13 cellular contexts compared by ENCODE assay signal in genomic region chr12:52019123-52019770, GRCh38. TPM values are rescaled to one million over a fixed set of nuclear protein-coding genes. Genes with fewer than 3 reads are reported as not detected.
DNase-seq lines count a peak whose midpoint lies in the region; ATAC-seq, FAIRE-seq and TF ChIP-seq lines count a peak whose summit lies in the region.
"Had no signal": no experiment of that assay in that cellular context is flagged by ENCODE, and none has a peak within 500 bp of the region (broad histone marks: within the 10 kb centered on the region; RNA-seq: fewer than 3 reads in every experiment).

No MANE protein-coding gene starts in this region.

- ATAC-seq in K562 (no peak), GM19463 (IDR thresholded peaks at IDR 0.05; ENCODE audit: unreplicated experiment) (no peak)
- ATAC-seq: activated CD4-positive, CD25-positive, alpha-beta regulatory T cell treated with anti-CD3 and anti-CD28 coated beads, Interleukin-2, amount 50 U/mL, for 24 hours had no signal

- BruUV-seq in K562 (replicated peaks; lab: Mats Ljungman, UMichigan) = no TSS peak

- H3K36me3 ChIP-seq in BLaER1 treated with 17β-estradiol and CSF1 and Interleukin-3, amounts not matched to agents 10 nM and 100 nM = peaks cover 4 to 20% (median 11%) of the 10 kb centered on the region in 11 experiments; a peak in 21 of 22 replicates
- H3K36me3 ChIP-seq in K562 (ENCODE audit: control insufficient read depth, insufficient read depth, low read length) = no peaks in the 10 kb centered on the region
- peaks cover 0 to 16% (median 13%) of the 10 kb centered on the region in 4 donors for H3K36me3 ChIP-seq in esophagus muscularis mucosa
- no peaks in the 10 kb centered on the region for H3K36me3 ChIP-seq in tibial artery

- no peaks in the 10 kb centered on the region for H3K27me3 ChIP-seq in BLaER1 treated with 17β-estradiol and CSF1 and Interleukin-3, amounts not matched to agents 10 nM and 100 nM
- H3K27me3 ChIP-seq in K562 (ENCODE audit: control insufficient read depth in 2 of 2, insufficient read depth in 2 of 2, low read length in 2 of 2) = no peaks in the 10 kb centered on the region; a peak in 1 of 5 replicates
- H3K27me3 ChIP-seq in esophagus muscularis mucosa = no peaks in the 10 kb centered on the region
- H3K27me3 ChIP-seq in tibial artery = peaks cover 0 to 39% of the 10 kb centered on the region in 2 donors
- H3K27me3 ChIP-seq: suprapubic skin had no signal

- TF ChIP-seq EP300 in K562 (IDR thresholded peaks at IDR 0.05; ENCODE audit: low read length) = no peak
- TF ChIP-seq EP300 in esophagus muscularis mucosa (IDR thresholded peaks at IDR 0.05) = no peak

- no peaks in the 10 kb centered on the region for H3K79me2 ChIP-seq in K562 (ENCODE audit: control insufficient read depth, insufficient read depth, low read length)

- H3K4me3 ChIP-seq in BLaER1 treated with 17β-estradiol and CSF1 and Interleukin-3, amounts not matched to agents 10 nM and 100 nM = no peak overlapping the region
- H3K4me3 ChIP-seq in K562 (no peak overlapping the region), esophagus muscularis mucosa (no peak overlapping the region), tibial artery (no peak overlapping the region)
- H3K4me3 ChIP-seq: lung, SJCRH30, suprapubic skin had no signal

- WGBS in K562 (ENCODE audit: insufficient coverage, low coverage, missing lambda C conversion rate) = 11% methylated on average over 10 of the region's 12 CpGs
- WGBS in esophagus muscularis mucosa = 73% methylated on average over 7 of the region's 12 CpGs

- no peak for FAIRE-seq in K562 (lab: Jason Lieb, UNC)

- DNase-seq in HK-2 (ENCODE audit: unreplicated experiment) (peak; percentile 74), K562 (ENCODE audit: extremely low read depth in 1 of 4, low spot score in 3 of 4) (no peak), nucleus accumbens (lab: John Stamatoyannopoulos, UW) (peak in 34 of 56 donors; percentile 24 to 84 (median 58)), esophagus muscularis mucosa (ENCODE audit: extremely low spot score) (no peak), tibial artery (no peak)
- DNase-seq in stimulated activated naive CD4-positive, alpha-beta T cell (lab: John Stamatoyannopoulos, UW) = no peak
- DNase-seq: AML-193, SJCRH30 had no signal

- no peak overlapping the region for H3K27ac ChIP-seq in BLaER1 treated with 17β-estradiol and CSF1 and Interleukin-3, amounts not matched to agents 10 nM and 100 nM
- H3K27ac ChIP-seq in K562 (ENCODE audit: extremely low read depth, low read depth, low read length) (no peak overlapping the region), esophagus muscularis mucosa (replicated peaks in 1 of 4) (no peak overlapping the region), tibial artery (no peak overlapping the region)
- H3K27ac ChIP-seq: SJCRH30, suprapubic skin had no signal

- H3K4me2 ChIP-seq in BLaER1 treated with 17β-estradiol and CSF1 and Interleukin-3, amounts not matched to agents 10 nM and 100 nM = peak overlapping the region in 10 of 11 experiments; percentile 7 to 96 (median 94); a peak in 17 of 22 replicates
- H3K4me2 ChIP-seq in K562 (ENCODE audit: insufficient read depth, low read length) = no peak overlapping the region

- POLR2A ChIA-PET in K562 (lab: Yijun Ruan, JAX) = interaction anchor here (0.6 to 2.8 kb wide), 3 partner anchors 10 to 1758 kb away, joined by 3 to 13 read pairs (median 5); no protein-coding TSS in a partner anchor

- H3K9ac ChIP-seq in BLaER1 treated with 17β-estradiol and CSF1 and Interleukin-3, amounts not matched to agents 10 nM and 100 nM = no peak overlapping the region
- peak overlapping the region in 1 of 2 experiments; percentile 45; a peak in 1 of 4 replicates for H3K9ac ChIP-seq in K562 (ENCODE audit: insufficient read depth in 1 of 2, low read depth in 2 of 2, low read length in 2 of 2)

- intact Hi-C loops in K562 (cut with micrococcal nuclease) (no loop called here), esophagus muscularis mucosa (cut with DNase I) (no loop called here), tibial artery (cut with DNase I; ENCODE audit: low total_unique reads) (no loop called here)

- CTCF ChIA-PET in K562 (lab: Yijun Ruan, JAX; ENCODE audit: low intra/inter-chr PET ratio) = interaction anchor here (0.7 to 2.3 kb wide), 3 partner anchors 15 to 124 kb away, joined by 3 to 32 read pairs (median 6); no protein-coding TSS in a partner anchor

- H4K20me1 ChIP-seq in BLaER1 treated with 17β-estradiol and CSF1 and Interleukin-3, amounts not matched to agents 10 nM and 100 nM = peaks cover 0 to 29% (median 3%) of the 10 kb centered on the region in 11 experiments; a peak in 10 of 22 replicates
- H4K20me1 ChIP-seq in K562 (replicated peaks; ENCODE audit: control insufficient read depth, insufficient read depth, low read length) = no peaks in the 10 kb centered on the region

- no peak for TF ChIP-seq POLR2A in K562 (conservative IDR thresholded peaks at IDR 0.05)
- TF ChIP-seq POLR2A in esophagus muscularis mucosa (IDR thresholded peaks at IDR 0.05; ENCODE audit: low read depth) = no peak

- no peak overlapping the region for H2AFZ ChIP-seq in K562 (ENCODE audit: low read depth, low read length)

- no peak for TF ChIP-seq CTCF in K562 (IDR thresholded peaks at IDR 0.05 in 2 of 3, conservative IDR thresholded peaks at IDR 0.05 in 1 of 3; ENCODE audit: insufficient read depth in 2 of 3, low read depth in 1 of 3, low read length in 3 of 3)
- no peak for TF ChIP-seq CTCF in esophagus muscularis mucosa (IDR thresholded peaks at IDR 0.05)
- TF ChIP-seq CTCF in tibial artery (IDR thresholded peaks at IDR 0.05) = no peak

- H3K9me1 ChIP-seq in K562 (ENCODE audit: control insufficient read depth, insufficient read depth, low read length) = no peaks in the 10 kb centered on the region

- no peaks in the 10 kb centered on the region for H3K9me3 ChIP-seq in BLaER1 treated with 17β-estradiol and CSF1 and Interleukin-3, amounts not matched to agents 10 nM and 100 nM (replicated peaks in 1 of 11)
- no peaks in the 10 kb centered on the region for H3K9me3 ChIP-seq in K562 (replicated peaks; ENCODE audit: control insufficient read depth, insufficient read depth, low read depth, low read length)
- H3K9me3 ChIP-seq in esophagus muscularis mucosa = no peaks in the 10 kb centered on the region
- no peaks in the 10 kb centered on the region for H3K9me3 ChIP-seq in tibial artery
- H3K9me3 ChIP-seq: SJCRH30, suprapubic skin had no signal

- TF ChIP-seq RAD21 in K562 (CRISPR knock-in tag; conservative IDR thresholded peaks at IDR 0.05 in 1 of 2, IDR thresholded peaks at IDR 0.05 in 1 of 2) = no peak

- peaks cover 38 to 81% (median 76%) of the 10 kb centered on the region in 10 experiments for H3K4me1 ChIP-seq in BLaER1 treated with 17β-estradiol and CSF1 and Interleukin-3, amounts not matched to agents 10 nM and 100 nM
- H3K4me1 ChIP-seq in K562 (replicated peaks in 1 of 2; ENCODE audit: control insufficient read depth in 2 of 2, insufficient read depth in 2 of 2, low read length in 2 of 2) = peaks cover 0 to 17% of the 10 kb centered on the region in 2 experiments; a peak in 3 of 5 replicates
- peaks cover 11 to 31% (median 26%) of the 10 kb centered on the region in 4 donors for H3K4me1 ChIP-seq in esophagus muscularis mucosa
- H3K4me1 ChIP-seq in tibial artery = peaks cover 4 to 21% (median 17%) of the 10 kb centered on the region in 4 donors

- in situ Hi-C loops in K562 (cut with MboI) = loop anchor here (25.0 kb wide), 1 partner anchor 607 kb away; the partner anchor contains the start of gene SLC4A8

RNA-seq across cellular contexts. Expression of gene TAMALIN, which starts 12.5 kb away (rescaled TPM):
- 3.2 and 11.3 TPM in 2 replicates for total RNA-seq in K562 (2011; cell fraction: chromatin; rRNA removed; ENCODE audit: low replicate concordance)
- total RNA-seq in K562 (2011; cell fraction: nucleolus; rRNA removed) = 5.7 and 10.0 TPM in 2 replicates
- 3.2 and 3.4 TPM in 2 replicates for total RNA-seq in K562 (2011; cell fraction: nucleoplasm; rRNA removed)
- 0.82 and 1.5 TPM in 2 replicates for total RNA-seq in K562 (2014; rRNA removed)
- 0.70 and 1.3 TPM in 2 replicates for total RNA-seq in K562 (2014; rRNA removed; fragmentation: Illumina TruSeq; extraction: Trizol)
- total RNA-seq in K562 (2015; rRNA removed; fragmentation: Illumina TruSeq; extraction: Trizol) = 2.2 and 3.2 TPM in 2 replicates
- total RNA-seq in K562 (2021) = 1.3 and 1.5 TPM in 2 replicates
- polyA plus RNA-seq in K562 (2011; rRNA removed) = 0.74 and 1.1 TPM in 2 replicates
- polyA plus RNA-seq in K562 (2011; cell fraction: cytosol; rRNA removed) = 0.46 and 1.4 TPM in 2 replicates
- polyA plus RNA-seq in K562 (2011; cell fraction: nucleus; rRNA removed) = 2.5 and 2.6 TPM in 2 replicates
- 4.8 and 8.3 TPM in 2 replicates for polyA plus RNA-seq in K562 (2012)
- polyA plus RNA-seq in K562 (2014; fragmentation: Illumina TruSeq; extraction: Trizol) = 0.65 and 1.1 TPM in 2 replicates
- polyA plus RNA-seq in K562 (2014; fragmentation: Nextera tagmentation; extraction: Ambion mirVana) = not detected
- 1.2 and 1.5 TPM in 2 replicates for polyA plus RNA-seq in K562 (2014; rRNA removed)
- polyA minus RNA-seq in K562 (2011; rRNA and poly(A)+ RNA removed) = 0.96 and 1.2 TPM in 2 replicates
- polyA minus RNA-seq in K562 (2011; cell fraction: cytosol; rRNA and poly(A)+ RNA removed) = 6.1 TPM in 1 of 2 replicates, not detected in the other
- polyA minus RNA-seq in K562 (2011; cell fraction: nucleus; rRNA and poly(A)+ RNA removed) = 1.8 and 2.4 TPM in 2 replicates
- total RNA-seq in esophagus muscularis mucosa = 10 to 100 TPM; 13.3 to 26.9 (median 18.3) TPM

RNA-seq across cellular contexts. Expression of gene NR4A1, which starts 32.0 kb away (rescaled TPM):
- total RNA-seq in K562 (2011; cell fraction: chromatin; rRNA removed; ENCODE audit: low replicate concordance) = 5.4 and 21.5 TPM in 2 replicates
- total RNA-seq in K562 (2011; cell fraction: nucleolus; rRNA removed) = 6.6 and 15.5 TPM in 2 replicates
- total RNA-seq in K562 (2011; cell fraction: nucleoplasm; rRNA removed) = 6.7 and 7.1 TPM in 2 replicates
- total RNA-seq in K562 (2014; rRNA removed) (2.0 and 2.2 TPM in 2 replicates), K562 (2014; rRNA removed; fragmentation: Illumina TruSeq; extraction: Trizol) (0.47 and 0.86 TPM in 2 replicates), K562 (2015; rRNA removed; fragmentation: Illumina TruSeq; extraction: Trizol) (0.07 and 0.34 TPM in 2 replicates), K562 (2021) (4.4 and 4.7 TPM in 2 replicates), esophagus muscularis mucosa (10 to 100 TPM; 26.2 to 88.1 (median 59.4) TPM)
- polyA plus RNA-seq in K562 (2011; rRNA removed) (2.0 and 3.2 TPM in 2 replicates), K562 (2014; fragmentation: Illumina TruSeq; extraction: Trizol) (1.7 and 2.4 TPM in 2 replicates), K562 (2014; fragmentation: Nextera tagmentation; extraction: Ambion mirVana) (under 1 TPM in 1 of 2 experiments, not detected in 1; 0.08 TPM), K562 (2014; rRNA removed) (1.7 and 2.7 TPM in 2 replicates)
- 3.2 and 7.1 TPM in 2 replicates for polyA plus RNA-seq in K562 (2011; cell fraction: cytosol; rRNA removed)
- 6.6 and 13.3 TPM in 2 replicates for polyA plus RNA-seq in K562 (2011; cell fraction: nucleus; rRNA removed)
- polyA plus RNA-seq in K562 (2012) = 3.6 and 4.4 TPM in 2 replicates
- polyA minus RNA-seq in K562 (2011; rRNA and poly(A)+ RNA removed) = 0.72 and 0.95 TPM in 2 replicates
- 3.7 and 7.6 TPM in 2 replicates for polyA minus RNA-seq in K562 (2011; cell fraction: cytosol; rRNA and poly(A)+ RNA removed)
- 2.8 and 3.4 TPM in 2 replicates for polyA minus RNA-seq in K562 (2011; cell fraction: nucleus; rRNA and poly(A)+ RNA removed)

RNA-seq across cellular contexts. Expression of gene ATG101, which starts 50.5 kb away (rescaled TPM):
- total RNA-seq in K562 (2011; cell fraction: chromatin; rRNA removed; ENCODE audit: low replicate concordance) = 24.2 and 53.2 TPM in 2 replicates
- total RNA-seq in K562 (2011; cell fraction: nucleolus; rRNA removed) = 52.9 and 58.2 TPM in 2 replicates
- total RNA-seq in K562 (2011; cell fraction: nucleoplasm; rRNA removed) = 34.3 and 38.9 TPM in 2 replicates
- total RNA-seq in K562 (2014; rRNA removed) (50.5 and 52.4 TPM in 2 replicates), K562 (2014; rRNA removed; fragmentation: Illumina TruSeq; extraction: Trizol) (15.0 and 20.8 TPM in 2 replicates), K562 (2015; rRNA removed; fragmentation: Illumina TruSeq; extraction: Trizol) (29.7 and 31.8 TPM in 2 replicates), K562 (2021) (38.0 and 38.1 TPM in 2 replicates), esophagus muscularis mucosa (10 to 100 TPM; 30.3 to 71.4 (median 61.2) TPM)
- polyA plus RNA-seq in K562 (2011; rRNA removed) (40.0 and 44.4 TPM in 2 replicates), K562 (2014; fragmentation: Illumina TruSeq; extraction: Trizol) (29.1 and 34.1 TPM in 2 replicates), K562 (2014; fragmentation: Nextera tagmentation; extraction: Ambion mirVana) (1 to 10 TPM; 2.9 to 3.9 TPM), K562 (2014; rRNA removed) (39.9 and 42.9 TPM in 2 replicates)
- polyA plus RNA-seq in K562 (2011; cell fraction: cytosol; rRNA removed) = 44.9 and 61.0 TPM in 2 replicates
- polyA plus RNA-seq in K562 (2011; cell fraction: nucleus; rRNA removed) = 29.2 and 42.6 TPM in 2 replicates
- 36.2 and 43.3 TPM in 2 replicates for polyA plus RNA-seq in K562 (2012)
- polyA minus RNA-seq in K562 (2011; rRNA and poly(A)+ RNA removed) = 36.0 and 46.8 TPM in 2 replicates
- 12.4 and 14.5 TPM in 2 replicates for polyA minus RNA-seq in K562 (2011; cell fraction: cytosol; rRNA and poly(A)+ RNA removed)
- polyA minus RNA-seq in K562 (2011; cell fraction: nucleus; rRNA and poly(A)+ RNA removed) = 16.6 and 19.2 TPM in 2 replicates

Comparison
In these comparisons a context has a peak if more than half of its experiments do, and no peak if none do; other contexts are left out.
1. DNase-seq: peak in HK-2 (single experiment) and nucleus accumbens (34 of 56); none in K562 (0 of 4), stimulated activated naive CD4-positive, alpha-beta T cell (0 of 6), esophagus muscularis mucosa (single experiment) and tibial artery (0 of 2).